In the genomic region with DNA sequence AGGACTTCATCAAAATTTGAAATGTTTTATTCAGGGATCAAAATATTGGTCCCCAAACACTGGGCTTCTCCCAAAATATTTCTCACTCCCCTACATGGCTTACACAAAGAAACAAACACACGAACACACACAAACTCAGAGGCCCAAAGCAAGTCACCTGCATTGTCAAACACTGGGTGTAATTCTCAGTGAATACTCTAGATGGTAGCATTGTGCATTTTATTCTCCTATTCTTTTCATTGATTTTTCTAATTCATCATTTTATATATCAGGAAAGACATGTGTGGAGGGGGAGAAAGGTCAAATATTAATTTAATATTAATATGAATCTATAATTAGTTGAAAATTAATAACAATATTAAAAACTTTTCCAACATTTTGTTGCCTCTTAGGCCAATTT, we compare ENCODE assay signal across 1 cellular context.
TF ChIP-seq lines count a peak whose summit lies in the region.

No MANE protein-coding gene starts in this region.

TF ChIP-seq in H1, 55 proteins besides CTCF, POLR2A, EP300 and RAD21 (continued from another document):
- TF ChIP-seq NANOG (IDR thresholded peaks at IDR 0.05; ENCODE audit: insufficient read depth, low read depth, low read length, poor library complexity, severe bottlenecking) (no peak), EGR1 (IDR thresholded peaks at IDR 0.05; ENCODE audit: borderline replicate concordance, low read depth, low read length) (no peak), FOSL1 (IDR thresholded peaks at IDR 0.05; ENCODE audit: insufficient read depth, low read depth, low read length) (no peak), GABPA (IDR thresholded peaks at IDR 0.05; ENCODE audit: borderline replicate concordance, insufficient read depth, low read length) (no peak), SP4 (IDR thresholded peaks at IDR 0.05; ENCODE audit: low read length) (no peak), SP1 (IDR thresholded peaks at IDR 0.05; ENCODE audit: low read depth, low read length) (no peak)
- TF ChIP-seq, protein P1, sequence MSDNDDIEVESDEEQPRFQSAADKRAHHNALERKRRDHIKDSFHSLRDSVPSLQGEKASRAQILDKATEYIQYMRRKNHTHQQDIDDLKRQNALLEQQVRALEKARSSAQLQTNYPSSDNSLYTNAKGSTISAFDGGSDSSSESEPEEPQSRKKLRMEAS (IDR thresholded peaks at IDR 0.05): no peak
- TF ChIP-seq, protein P2, sequence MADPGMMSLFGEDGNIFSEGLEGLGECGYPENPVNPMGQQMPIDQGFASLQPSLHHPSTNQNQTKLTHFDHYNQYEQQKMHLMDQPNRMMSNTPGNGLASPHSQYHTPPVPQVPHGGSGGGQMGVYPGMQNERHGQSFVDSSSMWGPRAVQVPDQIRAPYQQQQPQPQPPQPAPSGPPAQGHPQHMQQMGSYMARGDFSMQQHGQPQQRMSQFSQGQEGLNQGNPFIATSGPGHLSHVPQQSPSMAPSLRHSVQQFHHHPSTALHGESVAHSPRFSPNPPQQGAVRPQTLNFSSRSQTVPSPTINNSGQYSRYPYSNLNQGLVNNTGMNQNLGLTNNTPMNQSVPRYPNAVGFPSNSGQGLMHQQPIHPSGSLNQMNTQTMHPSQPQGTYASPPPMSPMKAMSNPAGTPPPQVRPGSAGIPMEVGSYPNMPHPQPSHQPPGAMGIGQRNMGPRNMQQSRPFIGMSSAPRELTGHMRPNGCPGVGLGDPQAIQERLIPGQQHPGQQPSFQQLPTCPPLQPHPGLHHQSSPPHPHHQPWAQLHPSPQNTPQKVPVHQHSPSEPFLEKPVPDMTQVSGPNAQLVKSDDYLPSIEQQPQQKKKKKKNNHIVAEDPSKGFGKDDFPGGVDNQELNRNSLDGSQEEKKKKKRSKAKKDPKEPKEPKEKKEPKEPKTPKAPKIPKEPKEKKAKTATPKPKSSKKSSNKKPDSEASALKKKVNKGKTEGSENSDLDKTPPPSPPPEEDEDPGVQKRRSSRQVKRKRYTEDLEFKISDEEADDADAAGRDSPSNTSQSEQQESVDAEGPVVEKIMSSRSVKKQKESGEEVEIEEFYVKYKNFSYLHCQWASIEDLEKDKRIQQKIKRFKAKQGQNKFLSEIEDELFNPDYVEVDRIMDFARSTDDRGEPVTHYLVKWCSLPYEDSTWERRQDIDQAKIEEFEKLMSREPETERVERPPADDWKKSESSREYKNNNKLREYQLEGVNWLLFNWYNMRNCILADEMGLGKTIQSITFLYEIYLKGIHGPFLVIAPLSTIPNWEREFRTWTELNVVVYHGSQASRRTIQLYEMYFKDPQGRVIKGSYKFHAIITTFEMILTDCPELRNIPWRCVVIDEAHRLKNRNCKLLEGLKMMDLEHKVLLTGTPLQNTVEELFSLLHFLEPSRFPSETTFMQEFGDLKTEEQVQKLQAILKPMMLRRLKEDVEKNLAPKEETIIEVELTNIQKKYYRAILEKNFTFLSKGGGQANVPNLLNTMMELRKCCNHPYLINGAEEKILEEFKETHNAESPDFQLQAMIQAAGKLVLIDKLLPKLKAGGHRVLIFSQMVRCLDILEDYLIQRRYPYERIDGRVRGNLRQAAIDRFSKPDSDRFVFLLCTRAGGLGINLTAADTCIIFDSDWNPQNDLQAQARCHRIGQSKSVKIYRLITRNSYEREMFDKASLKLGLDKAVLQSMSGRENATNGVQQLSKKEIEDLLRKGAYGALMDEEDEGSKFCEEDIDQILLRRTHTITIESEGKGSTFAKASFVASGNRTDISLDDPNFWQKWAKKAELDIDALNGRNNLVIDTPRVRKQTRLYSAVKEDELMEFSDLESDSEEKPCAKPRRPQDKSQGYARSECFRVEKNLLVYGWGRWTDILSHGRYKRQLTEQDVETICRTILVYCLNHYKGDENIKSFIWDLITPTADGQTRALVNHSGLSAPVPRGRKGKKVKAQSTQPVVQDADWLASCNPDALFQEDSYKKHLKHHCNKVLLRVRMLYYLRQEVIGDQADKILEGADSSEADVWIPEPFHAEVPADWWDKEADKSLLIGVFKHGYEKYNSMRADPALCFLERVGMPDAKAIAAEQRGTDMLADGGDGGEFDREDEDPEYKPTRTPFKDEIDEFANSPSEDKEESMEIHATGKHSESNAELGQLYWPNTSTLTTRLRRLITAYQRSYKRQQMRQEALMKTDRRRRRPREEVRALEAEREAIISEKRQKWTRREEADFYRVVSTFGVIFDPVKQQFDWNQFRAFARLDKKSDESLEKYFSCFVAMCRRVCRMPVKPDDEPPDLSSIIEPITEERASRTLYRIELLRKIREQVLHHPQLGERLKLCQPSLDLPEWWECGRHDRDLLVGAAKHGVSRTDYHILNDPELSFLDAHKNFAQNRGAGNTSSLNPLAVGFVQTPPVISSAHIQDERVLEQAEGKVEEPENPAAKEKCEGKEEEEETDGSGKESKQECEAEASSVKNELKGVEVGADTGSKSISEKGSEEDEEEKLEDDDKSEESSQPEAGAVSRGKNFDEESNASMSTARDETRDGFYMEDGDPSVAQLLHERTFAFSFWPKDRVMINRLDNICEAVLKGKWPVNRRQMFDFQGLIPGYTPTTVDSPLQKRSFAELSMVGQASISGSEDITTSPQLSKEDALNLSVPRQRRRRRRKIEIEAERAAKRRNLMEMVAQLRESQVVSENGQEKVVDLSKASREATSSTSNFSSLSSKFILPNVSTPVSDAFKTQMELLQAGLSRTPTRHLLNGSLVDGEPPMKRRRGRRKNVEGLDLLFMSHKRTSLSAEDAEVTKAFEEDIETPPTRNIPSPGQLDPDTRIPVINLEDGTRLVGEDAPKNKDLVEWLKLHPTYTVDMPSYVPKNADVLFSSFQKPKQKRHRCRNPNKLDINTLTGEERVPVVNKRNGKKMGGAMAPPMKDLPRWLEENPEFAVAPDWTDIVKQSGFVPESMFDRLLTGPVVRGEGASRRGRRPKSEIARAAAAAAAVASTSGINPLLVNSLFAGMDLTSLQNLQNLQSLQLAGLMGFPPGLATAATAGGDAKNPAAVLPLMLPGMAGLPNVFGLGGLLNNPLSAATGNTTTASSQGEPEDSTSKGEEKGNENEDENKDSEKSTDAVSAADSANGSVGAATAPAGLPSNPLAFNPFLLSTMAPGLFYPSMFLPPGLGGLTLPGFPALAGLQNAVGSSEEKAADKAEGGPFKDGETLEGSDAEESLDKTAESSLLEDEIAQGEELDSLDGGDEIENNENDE (IDR thresholded peaks at IDR 0.05; ENCODE audit: insufficient replicate concordance, low read length): no peak
